20 cellular contexts compared by ENCODE assay signal in genomic region chr1:171753182-171753581, GRCh38. TPM values are rescaled to one million over a fixed set of nuclear protein-coding genes. Genes with fewer than 3 reads are reported as not detected.
DNase-seq lines count a peak whose midpoint lies in the region; ATAC-seq, FAIRE-seq and TF ChIP-seq lines count a peak whose summit lies in the region.
"Had no signal": no experiment of that assay in that cellular context is flagged by ENCODE, and none has a peak within 500 bp of the region (broad histone marks: within the 10 kb centered on the region; RNA-seq: fewer than 3 reads in every experiment).

No MANE protein-coding gene starts in this region.

- FAIRE-seq in G401.6 (lab: Jason Lieb, UNC), result peak; percentile 82
- peak; percentile 91 for FAIRE-seq in TTC549 (lab: Jason Lieb, UNC)
- FAIRE-seq in frontal cortex (lab: Jason Lieb, UNC), result peak; percentile 76
- FAIRE-seq: D721Med, GM12892, GM18507, H54 had no signal

- H3K4me1 ChIP-seq in upper lobe of right lung (peaks cover 10% of the 10 kb centered on the region), ascending aorta (peaks cover 0 to 13% of the 10 kb centered on the region in 2 donors), Peyer's patch (no peaks in the 10 kb centered on the region)
- H3K4me1 ChIP-seq: BE2C, Caco-2 had no signal

- ATAC-seq in upper lobe of right lung (no peak), GM21360 (IDR thresholded peaks at IDR 0.05; ENCODE audit: unreplicated experiment) (no peak)

- H3K27ac ChIP-seq in upper lobe of right lung (peak overlapping the region; percentile 26), ascending aorta (no peak overlapping the region), Peyer's patch (no peak overlapping the region)
- H3K27ac ChIP-seq: HL-60 had no signal

- TF ChIP-seq POLR2A in Peyer's patch (IDR thresholded peaks at IDR 0.05), result no peak

- intact Hi-C loops in upper lobe of right lung (cut with DNase I), result no loop called here
- intact Hi-C loops in ascending aorta (cut with DNase I), result no loop called here

- H3K4me3 ChIP-seq in upper lobe of right lung, result no peak overlapping the region
- H3K4me3 ChIP-seq in ascending aorta, result no peak overlapping the region
- no peak overlapping the region for H3K4me3 ChIP-seq in Peyer's patch

- H3K36me3 ChIP-seq in upper lobe of right lung, result no peaks in the 10 kb centered on the region
- no peaks in the 10 kb centered on the region for H3K36me3 ChIP-seq in ascending aorta
- no peaks in the 10 kb centered on the region for H3K36me3 ChIP-seq in Peyer's patch
- H3K36me3 ChIP-seq: BE2C had no signal

- H3K27me3 ChIP-seq in upper lobe of right lung (no peaks in the 10 kb centered on the region), ascending aorta (no peaks in the 10 kb centered on the region), Peyer's patch (no peaks in the 10 kb centered on the region)

- no peak for DNase-seq in frontal cortex (ENCODE audit: low spot score in 2 of 2)
- no peak for DNase-seq in upper lobe of right lung
- DNase-seq in ascending aorta (ENCODE audit: low spot score in 2 of 2), result no peak
- no peak for DNase-seq in Peyer's patch
- DNase-seq: 8988T; BE2C; C1 segment of cervical spinal cord; Caco-2; CD4-positive, CD25-positive, alpha-beta regulatory T cell; GDM1; HCEC 1CT; KG1 had no signal

- TF ChIP-seq CTCF in upper lobe of right lung (IDR thresholded peaks at IDR 0.05) (no peak), ascending aorta (IDR thresholded peaks at IDR 0.05) (no peak), Peyer's patch (IDR thresholded peaks at IDR 0.05) (no peak)

- no peaks in the 10 kb centered on the region for H3K9me3 ChIP-seq in upper lobe of right lung
- H3K9me3 ChIP-seq in ascending aorta, result no peaks in the 10 kb centered on the region
- H3K9me3 ChIP-seq in Peyer's patch, result no peaks in the 10 kb centered on the region
- H3K9me3 ChIP-seq: BE2C had no signal

RNA-seq across cellular contexts. Expression of gene VAMP4, which starts 11.3 kb away (rescaled TPM):
- 27.7 TPM for total RNA-seq in frontal cortex
- total RNA-seq in upper lobe of right lung, result 19.2 TPM
- total RNA-seq in ascending aorta, result 3.6 TPM
- 10 to 100 TPM in 2 of 4 donors, 1 to 10 TPM in 2; 8.0 to 12.1 (median 10.3) TPM for total RNA-seq in Peyer's patch

RNA-seq across cellular contexts. Expression of gene METTL13, which starts 28.3 kb away (rescaled TPM):
- total RNA-seq in frontal cortex (23.2 TPM), upper lobe of right lung (27.8 TPM), ascending aorta (6.9 TPM), Peyer's patch (10 to 100 TPM; 19.2 to 38.0 (median 28.3) TPM)
